Comparison of ENCODE assay signal across 21 cellular contexts in genomic region chr2:11541693-11542274, GRCh38. TPM values are rescaled to one million over a fixed set of nuclear protein-coding genes. Genes with fewer than 3 reads are reported as not detected.
DNase-seq lines count a peak whose midpoint lies in the region; ATAC-seq, FAIRE-seq and TF ChIP-seq lines count a peak whose summit lies in the region.
"Had no signal": no experiment of that assay in that cellular context is flagged by ENCODE, and none has a peak within 500 bp of the region (broad histone marks: within the 10 kb centered on the region; RNA-seq: fewer than 3 reads in every experiment).

No MANE protein-coding gene starts in this region.

- H2AFZ ChIP-seq in mammary epithelial cell (ENCODE audit: low read depth, low read length), result no peak overlapping the region

- intact Hi-C loops in breast epithelium (cut with DNase I; ENCODE audit: low total_unique reads) (no loop called here), mammary epithelial cell (cut with micrococcal nuclease) (no loop called here)

- BruUV-seq in mammary epithelial cell (replicated peaks; lab: Mats Ljungman, UMichigan), result no TSS peak

- H3K23ac ChIP-seq in mesendoderm (ENCODE audit: low read length), result peak overlapping the region; percentile 6

- H3K27me3 Mint-ChIP-seq in activated CD8-positive, alpha-beta T cell treated with anti-CD3 and anti-CD28 coated beads, Interleukin-2, amount 10 ng/mL, durations not matched to agents 7 days and 5 days (ENCODE audit: low read depth), result peaks cover 11% of the 10 kb centered on the region

- H3K9me3 Mint-ChIP-seq in activated CD8-positive, alpha-beta T cell treated with anti-CD3 and anti-CD28 coated beads, Interleukin-2, amount 10 ng/mL, durations not matched to agents 7 days and 5 days (ENCODE audit: insufficient read depth), result no peaks in the 10 kb centered on the region
- H3K9me3 Mint-ChIP-seq: activated naive CD4-positive, alpha-beta T cell treated with anti-CD3 and anti-CD28 coated beads, Interleukin-2, amount 50 U/mL, for 24 hours had no signal

- H4K5ac ChIP-seq in mesendoderm (ENCODE audit: low read length), result no peak overlapping the region

- in situ Hi-C loops in mammary epithelial cell (cut with MboI; ENCODE audit: low sequenced_read_pairs in 2 of 2), result no loop called here

- H3K9me3 ChIP-seq in breast epithelium (no peaks in the 10 kb centered on the region), mammary epithelial cell (replicated peaks; ENCODE audit: insufficient read depth, low read length) (no peaks in the 10 kb centered on the region)
- H3K9me3 ChIP-seq: HAP-1, neutrophil, transverse colon had no signal

- peak overlapping the region; percentile 20 for H3K18ac ChIP-seq in mesendoderm (ENCODE audit: low read length)

- POLR2A ChIA-PET in activated CD8-positive, alpha-beta T cell treated with anti-CD3 and anti-CD28 coated beads, Interleukin-2, amount 10 ng/mL, durations not matched to agents 7 days and 5 days (lab: Charles Lee), result no interaction called here

- H3K4me1 Mint-ChIP-seq in activated CD8-positive, alpha-beta T cell treated with anti-CD3 and anti-CD28 coated beads, Interleukin-2, amount 10 ng/mL, durations not matched to agents 7 days and 5 days (ENCODE audit: low read depth), result no peaks in the 10 kb centered on the region
- H3K4me1 Mint-ChIP-seq: activated naive CD4-positive, alpha-beta T cell treated with anti-CD3 and anti-CD28 coated beads, Interleukin-2, amount 50 U/mL, for 24 hours had no signal

- no peak overlapping the region for H2BK15ac ChIP-seq in mesendoderm (replicated peaks; ENCODE audit: low read depth)

- no peak overlapping the region for H2BK120ac ChIP-seq in mesendoderm (ENCODE audit: low read depth, low read length)

- H3K27me3 ChIP-seq in breast epithelium, result no peaks in the 10 kb centered on the region
- peaks cover 4% of the 10 kb centered on the region for H3K27me3 ChIP-seq in mammary epithelial cell (ENCODE audit: insufficient read depth, low read length)
- H3K27me3 ChIP-seq in mesendoderm (ENCODE audit: insufficient read depth, low read length, poor library complexity), result no peaks in the 10 kb centered on the region

- no peaks in the 10 kb centered on the region for H3K79me1 ChIP-seq in mesendoderm (ENCODE audit: low read length)

- H3K4ac ChIP-seq in mesendoderm (ENCODE audit: low read depth, low read length), result no peak overlapping the region

- H3K27ac ChIP-seq in breast epithelium, result peak overlapping the region; percentile 45 to 48
- no peak overlapping the region for H3K27ac ChIP-seq in mammary epithelial cell (ENCODE audit: insufficient read depth, low read depth, low read length)
- H3K27ac ChIP-seq in mesendoderm (ENCODE audit: low read depth, low read length), result no peak overlapping the region
- H3K27ac ChIP-seq: epithelial cell of prostate, neutrophil, transverse colon had no signal

- H3K9ac ChIP-seq in mammary epithelial cell (ENCODE audit: insufficient read depth, low read length) (no peak overlapping the region), mesendoderm (ENCODE audit: low read length) (no peak overlapping the region)

- peak overlapping the region in 2 of 3 donors; percentile 37 to 44 for H3K4me3 ChIP-seq in breast epithelium
- H3K4me3 ChIP-seq in mammary epithelial cell (replicated peaks in 1 of 3; ENCODE audit: insufficient read depth in 1 of 3, low read depth in 2 of 3, low read length in 3 of 3), result no peak overlapping the region
- H3K4me3 ChIP-seq in mesendoderm (ENCODE audit: low read length), result no peak overlapping the region
- H3K4me3 ChIP-seq: HAP-1, smooth muscle cell, transverse colon had no signal

- peak overlapping the region; percentile 51 for H3K56ac ChIP-seq in mesendoderm (ENCODE audit: low read length)

- H4K20me1 ChIP-seq in mammary epithelial cell (ENCODE audit: insufficient read depth, low read length), result no peaks in the 10 kb centered on the region

- 57% methylated on average over 4 of the region's 8 CpGs for WGBS in mammary epithelial cell (ENCODE audit: low coverage, missing lambda C conversion rate)
- no CpG with 5 or more reads among the region's 8 CpGs for WGBS in mesendoderm (ENCODE audit: extremely low coverage, insufficient coverage, low lambda C conversion rate)

- H2BK5ac ChIP-seq in mesendoderm (ENCODE audit: low read length), result no peak overlapping the region

- no peak for TF ChIP-seq CTCF in breast epithelium (IDR thresholded peaks at IDR 0.05)
- no peak for TF ChIP-seq CTCF in mammary epithelial cell (conservative IDR thresholded peaks at IDR 0.05 in 1 of 2, IDR thresholded peaks at IDR 0.05 in 1 of 2; ENCODE audit: extremely low read depth in 1 of 2, insufficient read depth in 1 of 2, low read depth in 1 of 2, low read length in 2 of 2)

- no peak overlapping the region for H2AK5ac ChIP-seq in mesendoderm (ENCODE audit: low read length)

- H3K4me1 ChIP-seq in breast epithelium, result no peaks in the 10 kb centered on the region
- H3K4me1 ChIP-seq in mammary epithelial cell (ENCODE audit: insufficient read depth, low read length), result no peaks in the 10 kb centered on the region
- peaks cover 22% of the 10 kb centered on the region for H3K4me1 ChIP-seq in mesendoderm (ENCODE audit: control insufficient read depth, low read depth, low read length)
- H3K4me1 ChIP-seq: HAP-1 had no signal

- no peaks in the 10 kb centered on the region for H3K79me2 ChIP-seq in mammary epithelial cell (ENCODE audit: insufficient read depth, low read length)
- H3K79me2 ChIP-seq in mesendoderm (ENCODE audit: control insufficient read depth, insufficient read depth, low read length), result no peaks in the 10 kb centered on the region

- FAIRE-seq in urothelium cell line (lab: Jason Lieb, UNC), result peak; percentile 67

- H3K27ac Mint-ChIP-seq in activated CD8-positive, alpha-beta T cell treated with anti-CD3 and anti-CD28 coated beads, Interleukin-2, amount 10 ng/mL, durations not matched to agents 7 days and 5 days, result no peak overlapping the region
- H3K27ac Mint-ChIP-seq: activated naive CD4-positive, alpha-beta T cell treated with anti-CD3 and anti-CD28 coated beads, Interleukin-2, amount 50 U/mL, for 24 hours had no signal

- no peak overlapping the region for H4K8ac ChIP-seq in mesendoderm (ENCODE audit: low read depth, low read length)

- H3K4me2 ChIP-seq in mammary epithelial cell (ENCODE audit: insufficient read depth, low read depth, low read length) (no peak overlapping the region), mesendoderm (ENCODE audit: low read length) (no peak overlapping the region)
- H3K4me2 ChIP-seq: smooth muscle cell had no signal

- no peak for TF ChIP-seq POLR2A in breast epithelium (IDR thresholded peaks at IDR 0.05)

- DNase-seq in breast epithelium (ENCODE audit: low spot score in 2 of 2) (no peak), mammary epithelial cell (no peak), RPMI8226 (peak; percentile 27), mesendoderm (no peak), urothelium cell line (ENCODE audit: low spot score) (no peak)
- DNase-seq in activated CD8-positive, alpha-beta T cell treated with anti-CD3 and anti-CD28 coated beads, Interleukin-2, amount 10 ng/mL, durations not matched to agents 7 days and 5 days, result no peak
- no peak for DNase-seq in activated T-cell treated with anti-CD3 and anti-CD28 coated beads, Interleukin-2, amount 50 U/mL, for 1 hour
- DNase-seq: activated CD4-positive, alpha-beta T cell treated with anti-CD3 and anti-CD28 coated beads for 48 hours; AML-193; aorta; COR-L47; NCI-H2171 treated with DMSO at 0.1 percent for 48 hours; NCI-H748 treated with DMSO at 0.1 percent for 48 hours; stimulated activated naive CD4-positive, alpha-beta T cell treated with Interleukin-2 at 50 U/mL for 16 hours; transverse colon had no signal

- no peak for ATAC-seq in activated CD8-positive, alpha-beta T cell treated with anti-CD3 and anti-CD28 coated beads, Interleukin-2, amount 10 ng/mL, durations not matched to agents 7 days and 5 days
- no peak for ATAC-seq in HG02938 (IDR thresholded peaks at IDR 0.05; ENCODE audit: unreplicated experiment)

- H3K36me3 ChIP-seq in breast epithelium (no peaks in the 10 kb centered on the region), mammary epithelial cell (ENCODE audit: insufficient read depth, low read length) (no peaks in the 10 kb centered on the region), mesendoderm (ENCODE audit: control insufficient read depth, insufficient read depth, low read length) (no peaks in the 10 kb centered on the region)
- H3K36me3 ChIP-seq: HAP-1, neutrophil, transverse colon had no signal

- CTCF ChIA-PET in mammary epithelial cell (lab: Charles Lee; ENCODE audit: low non-redundant PET), result no interaction called here
- CTCF ChIA-PET in activated CD8-positive, alpha-beta T cell treated with anti-CD3 and anti-CD28 coated beads, Interleukin-2, amount 10 ng/mL, durations not matched to agents 7 days and 5 days (lab: Charles Lee), result no interaction called here

- H3K36me3 Mint-ChIP-seq in activated CD8-positive, alpha-beta T cell treated with anti-CD3 and anti-CD28 coated beads, Interleukin-2, amount 10 ng/mL, durations not matched to agents 7 days and 5 days (ENCODE audit: low read depth), result no peaks in the 10 kb centered on the region
- H3K36me3 Mint-ChIP-seq: activated naive CD4-positive, alpha-beta T cell treated with anti-CD3 and anti-CD28 coated beads, Interleukin-2, amount 50 U/mL, for 24 hours had no signal

- H3K4me3 Mint-ChIP-seq in activated CD8-positive, alpha-beta T cell treated with anti-CD3 and anti-CD28 coated beads, Interleukin-2, amount 10 ng/mL, durations not matched to agents 7 days and 5 days, result no peak overlapping the region
- H3K4me3 Mint-ChIP-seq: activated naive CD4-positive, alpha-beta T cell treated with anti-CD3 and anti-CD28 coated beads, Interleukin-2, amount 50 U/mL, for 24 hours had no signal

- dilution Hi-C loops in mammary epithelial cell (cut with HindIII; ENCODE audit: low sequenced_read_pairs), result no loop called here

RNA-seq across cellular contexts. Expression of gene GREB1, which starts 7.9 kb away (rescaled TPM):
- total RNA-seq in breast epithelium, result 10 to 100 TPM in 2 of 3 donors, 1 to 10 TPM in 1; 5.4 to 83.6 (median 42.9) TPM
- 1 to 10 TPM; 2.1 to 2.2 TPM for total RNA-seq in mammary epithelial cell
- 0.28 TPM for polyA plus RNA-seq in mammary epithelial cell
- 1.7 TPM for polyA minus RNA-seq in mammary epithelial cell
- 9.8 TPM for polyA plus RNA-seq in mesendoderm (2013, experiment 1 of 2)
- polyA plus RNA-seq in mesendoderm (2013, experiment 2 of 2), result 10.4 TPM
- total RNA-seq in activated CD8-positive, alpha-beta T cell treated with anti-CD3 and anti-CD28 coated beads, Interleukin-2, amount 10 ng/mL, durations not matched to agents 7 days and 5 days, result under 1 TPM; 0.42 to 0.68 TPM

Comparison
In these comparisons a context has a peak if more than half of its experiments do, and no peak if none do; other contexts are left out.
1. H3K27ac ChIP-seq: peak in breast epithelium (2 of 2); none in mammary epithelial cell (single experiment) and mesendoderm (single experiment).
2. H3K4me3 ChIP-seq: peak in breast epithelium (2 of 3); none in mammary epithelial cell (0 of 3) and mesendoderm (single experiment).